ENCODE assay signal across 12 cellular contexts in the genomic region with DNA sequence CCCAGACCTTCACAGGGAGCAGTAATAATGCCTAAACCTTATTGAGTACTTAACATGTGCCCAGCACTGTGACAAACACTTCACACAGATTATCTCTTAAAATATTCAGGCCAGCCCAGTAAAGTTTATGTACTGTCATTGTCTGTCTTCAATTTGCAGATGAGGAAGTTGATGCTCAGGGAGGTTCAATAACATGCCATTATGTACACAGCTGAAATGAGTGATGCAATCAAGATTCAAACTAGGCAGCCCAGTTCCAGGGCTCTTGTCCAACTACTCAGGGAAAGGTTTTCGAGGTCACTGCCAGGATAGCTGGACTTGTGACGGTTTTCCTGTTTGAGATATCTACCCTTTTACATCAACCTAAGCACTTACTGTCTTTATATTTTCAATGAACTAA. TPM values are rescaled to one million over a fixed set of nuclear protein-coding genes. Genes with fewer than 3 reads are reported as not detected.
A peak's percentile ranks its signal among the peaks of the same experiment; 100 is the strongest.
DNase-seq lines count a peak whose midpoint lies in the region; ATAC-seq and TF ChIP-seq lines count a peak whose summit lies in the region.
"Had no signal": no experiment of that assay in that cellular context is flagged by ENCODE, and none has a peak within 500 bp of the region (broad histone marks: within the 10 kb centered on the region; RNA-seq: fewer than 3 reads in every experiment).

No MANE protein-coding gene starts in this region.

- H3K36me3 ChIP-seq in HEK293 (ENCODE audit: control insufficient read depth in 2 of 2, insufficient read depth in 1 of 2, low read length in 2 of 2) (no peaks in the 10 kb centered on the region), colonic mucosa (no peaks in the 10 kb centered on the region), prostate gland (no peaks in the 10 kb centered on the region)

- POLR2A ChIA-PET in HEK293 (lab: Yijun Ruan, JAX), result no interaction called here

- intact Hi-C loops in colonic mucosa (cut with DNase I), result no loop called here
- intact Hi-C loops in prostate gland (cut with DNase I), result no loop called here

- DNase-seq in NCI-H345 (lab: John Stamatoyannopoulos, UW) (peak; percentile 72), colonic mucosa (peak; percentile 20), prostate gland (ENCODE audit: low spot score) (peak; percentile 41)
- DNase-seq in activated naive CD4-positive, alpha-beta T cell treated with Interleukin-2 at 50 U/mL for 16 hours, result no peak
- DNase-seq: activated gamma-delta T cell treated with Interleukin-2 at 50 U/mL for 16 hours; effector CD8-positive, alpha-beta T cell; kidney glomerular epithelial cell; stimulated activated naive CD4-positive, alpha-beta T cell had no signal

- H3K4me3 ChIP-seq in HEK293 (ENCODE audit: low read depth, low read length) (no peak overlapping the region), colonic mucosa (no peak overlapping the region), prostate gland (no peak overlapping the region)

- no peak for TF ChIP-seq POLR2A in prostate gland (IDR thresholded peaks at IDR 0.05)

- CTCF ChIA-PET in HEK293 (lab: Yijun Ruan, JAX), result interaction anchor here (1.4 kb wide), 1 partner anchor 46 kb away, joined by 3 read pairs; no protein-coding TSS in a partner anchor

- H3K27me3 ChIP-seq in colonic mucosa, result no peaks in the 10 kb centered on the region
- no peaks in the 10 kb centered on the region for H3K27me3 ChIP-seq in prostate gland (replicated peaks; ENCODE audit: insufficient read depth)

- WGBS in prostate gland, result 37% methylated on average over 2 of the region's 2 CpGs

- TF ChIP-seq CTCF in HEK293 (tag by site-specific recombination; IDR thresholded peaks at IDR 0.05) (no peak), colonic mucosa (IDR thresholded peaks at IDR 0.05) (no peak), prostate gland (IDR thresholded peaks at IDR 0.05) (no peak)

- no peaks in the 10 kb centered on the region for H3K9me3 ChIP-seq in HEK293 (ENCODE audit: control insufficient read depth, insufficient read depth, low read depth, low read length)
- no peaks in the 10 kb centered on the region for H3K9me3 ChIP-seq in colonic mucosa
- H3K9me3 ChIP-seq in prostate gland, result no peaks in the 10 kb centered on the region

- ATAC-seq in HG02870 (IDR thresholded peaks at IDR 0.05; ENCODE audit: unreplicated experiment) (no peak), HG03460 (IDR thresholded peaks at IDR 0.05; ENCODE audit: unreplicated experiment) (no peak), GM19463 (IDR thresholded peaks at IDR 0.05; ENCODE audit: unreplicated experiment) (no peak)

- peaks cover 54% of the 10 kb centered on the region for H3K4me1 ChIP-seq in HEK293 (ENCODE audit: control insufficient read depth, insufficient read depth, low read length)
- H3K4me1 ChIP-seq in colonic mucosa, result no peaks in the 10 kb centered on the region
- H3K4me1 ChIP-seq in prostate gland (replicated peaks), result no peaks in the 10 kb centered on the region

- H3K9ac ChIP-seq in colonic mucosa (ENCODE audit: low read depth in 2 of 2, low read length in 2 of 2), result no peak overlapping the region

- H3K27ac ChIP-seq in HEK293 (ENCODE audit: extremely low read depth, low read depth, low read length), result peak overlapping the region; percentile 29; the same call in 1 of the 2 replicates
- no peak overlapping the region for H3K27ac ChIP-seq in colonic mucosa
- H3K27ac ChIP-seq in prostate gland, result no peak overlapping the region

TF ChIP-seq in HEK293, 187 proteins besides CTCF, POLR2A, EP300 and RAD21 (continues in another document):
- TF ChIP-seq SP7 (tag by site-specific recombination; IDR thresholded peaks at IDR 0.05), result peak; percentile 55; the same call in 1 of the 2 replicates
- TF ChIP-seq, protein P1, sequence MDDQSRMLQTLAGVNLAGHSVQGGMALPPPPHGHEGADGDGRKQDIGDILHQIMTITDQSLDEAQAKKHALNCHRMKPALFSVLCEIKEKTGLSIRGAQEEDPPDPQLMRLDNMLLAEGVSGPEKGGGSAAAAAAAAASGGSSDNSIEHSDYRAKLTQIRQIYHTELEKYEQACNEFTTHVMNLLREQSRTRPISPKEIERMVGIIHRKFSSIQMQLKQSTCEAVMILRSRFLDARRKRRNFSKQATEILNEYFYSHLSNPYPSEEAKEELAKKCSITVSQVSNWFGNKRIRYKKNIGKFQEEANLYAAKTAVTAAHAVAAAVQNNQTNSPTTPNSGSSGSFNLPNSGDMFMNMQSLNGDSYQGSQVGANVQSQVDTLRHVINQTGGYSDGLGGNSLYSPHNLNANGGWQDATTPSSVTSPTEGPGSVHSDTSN (CRISPR knock-in tag; IDR thresholded peaks at IDR 0.05), result no peak
- TF ChIP-seq, protein P2, sequence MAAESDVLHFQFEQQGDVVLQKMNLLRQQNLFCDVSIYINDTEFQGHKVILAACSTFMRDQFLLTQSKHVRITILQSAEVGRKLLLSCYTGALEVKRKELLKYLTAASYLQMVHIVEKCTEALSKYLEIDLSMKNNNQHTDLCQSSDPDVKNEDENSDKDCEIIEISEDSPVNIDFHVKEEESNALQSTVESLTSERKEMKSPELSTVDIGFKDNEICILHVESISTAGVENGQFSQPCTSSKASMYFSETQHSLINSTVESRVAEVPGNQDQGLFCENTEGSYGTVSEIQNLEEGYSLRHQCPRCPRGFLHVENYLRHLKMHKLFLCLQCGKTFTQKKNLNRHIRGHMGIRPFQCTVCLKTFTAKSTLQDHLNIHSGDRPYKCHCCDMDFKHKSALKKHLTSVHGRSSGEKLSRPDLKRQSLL (tag by site-specific recombination; IDR thresholded peaks at IDR 0.05), result no peak
- TF ChIP-seq ZNF416 (tag by site-specific recombination; IDR thresholded peaks at IDR 0.05), result no peak
- TF ChIP-seq IKZF3 (tag by site-specific recombination; IDR thresholded peaks at IDR 0.05), result peak; percentile 36; the same call in 1 of the 2 replicates
- no peak for TF ChIP-seq ZNF10 (tag by site-specific recombination; IDR thresholded peaks at IDR 0.05)
- TF ChIP-seq WT1 (tag by site-specific recombination; IDR thresholded peaks at IDR 0.05), result 0 out of 2 replicates have a peak, but pooled peaks have one; percentile 42
- TF ChIP-seq ZBTB48 (tag by site-specific recombination; IDR thresholded peaks at IDR 0.05), result peak; percentile 67; the same call in 1 of the 2 replicates
- TF ChIP-seq ZNF585B (tag by site-specific recombination; IDR thresholded peaks at IDR 0.05), result no peak
- TF ChIP-seq PRDM1 (tag by site-specific recombination; IDR thresholded peaks at IDR 0.05), result no peak
- 0 out of 2 replicates have a peak, but pooled peaks have one; percentile 54 for TF ChIP-seq ZNF629 (tag by site-specific recombination; IDR thresholded peaks at IDR 0.05)
- no peak for TF ChIP-seq GLI4 (tag by site-specific recombination; IDR thresholded peaks at IDR 0.05)
- TF ChIP-seq ZNF214 (tag by site-specific recombination; IDR thresholded peaks at IDR 0.05; ENCODE audit: borderline replicate concordance), result no peak
- TF ChIP-seq, protein P3, sequence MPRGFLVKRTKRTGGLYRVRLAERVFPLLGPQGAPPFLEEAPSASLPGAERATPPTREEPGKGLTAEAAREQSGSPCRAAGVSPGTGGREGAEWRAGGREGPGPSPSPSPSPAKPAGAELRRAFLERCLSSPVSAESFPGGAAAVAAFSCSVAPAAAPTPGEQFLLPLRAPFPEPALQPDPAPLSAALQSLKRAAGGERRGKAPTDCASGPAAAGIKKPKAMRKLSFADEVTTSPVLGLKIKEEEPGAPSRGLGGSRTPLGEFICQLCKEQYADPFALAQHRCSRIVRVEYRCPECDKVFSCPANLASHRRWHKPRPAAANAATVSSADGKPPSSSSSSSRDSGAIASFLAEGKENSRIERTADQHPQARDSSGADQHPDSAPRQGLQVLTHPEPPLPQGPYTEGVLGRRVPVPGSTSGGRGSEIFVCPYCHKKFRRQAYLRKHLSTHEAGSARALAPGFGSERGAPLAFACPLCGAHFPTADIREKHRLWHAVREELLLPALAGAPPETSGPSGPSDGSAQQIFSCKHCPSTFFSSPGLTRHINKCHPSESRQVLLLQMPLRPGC (tag by site-specific recombination; IDR thresholded peaks at IDR 0.05), result no peak
- no peak for TF ChIP-seq ZNF701 (tag by site-specific recombination; IDR thresholded peaks at IDR 0.05)
- TF ChIP-seq TCF7L2 (IDR thresholded peaks at IDR 0.05; ENCODE audit: borderline replicate concordance, low read depth, low read length), result no peak
- no peak for TF ChIP-seq SALL2 (tag by site-specific recombination; IDR thresholded peaks at IDR 0.05; ENCODE audit: borderline replicate concordance)
- no peak for TF ChIP-seq ZBTB21 (tag by site-specific recombination; IDR thresholded peaks at IDR 0.05)
- TF ChIP-seq, protein P4, sequence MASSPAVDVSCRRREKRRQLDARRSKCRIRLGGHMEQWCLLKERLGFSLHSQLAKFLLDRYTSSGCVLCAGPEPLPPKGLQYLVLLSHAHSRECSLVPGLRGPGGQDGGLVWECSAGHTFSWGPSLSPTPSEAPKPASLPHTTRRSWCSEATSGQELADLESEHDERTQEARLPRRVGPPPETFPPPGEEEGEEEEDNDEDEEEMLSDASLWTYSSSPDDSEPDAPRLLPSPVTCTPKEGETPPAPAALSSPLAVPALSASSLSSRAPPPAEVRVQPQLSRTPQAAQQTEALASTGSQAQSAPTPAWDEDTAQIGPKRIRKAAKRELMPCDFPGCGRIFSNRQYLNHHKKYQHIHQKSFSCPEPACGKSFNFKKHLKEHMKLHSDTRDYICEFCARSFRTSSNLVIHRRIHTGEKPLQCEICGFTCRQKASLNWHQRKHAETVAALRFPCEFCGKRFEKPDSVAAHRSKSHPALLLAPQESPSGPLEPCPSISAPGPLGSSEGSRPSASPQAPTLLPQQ (tag by site-specific recombination; IDR thresholded peaks at IDR 0.05), result no peak
- TF ChIP-seq ZFP3 (tag by site-specific recombination; IDR thresholded peaks at IDR 0.05; ENCODE audit: low read depth), result no peak
- TF ChIP-seq, protein P5, sequence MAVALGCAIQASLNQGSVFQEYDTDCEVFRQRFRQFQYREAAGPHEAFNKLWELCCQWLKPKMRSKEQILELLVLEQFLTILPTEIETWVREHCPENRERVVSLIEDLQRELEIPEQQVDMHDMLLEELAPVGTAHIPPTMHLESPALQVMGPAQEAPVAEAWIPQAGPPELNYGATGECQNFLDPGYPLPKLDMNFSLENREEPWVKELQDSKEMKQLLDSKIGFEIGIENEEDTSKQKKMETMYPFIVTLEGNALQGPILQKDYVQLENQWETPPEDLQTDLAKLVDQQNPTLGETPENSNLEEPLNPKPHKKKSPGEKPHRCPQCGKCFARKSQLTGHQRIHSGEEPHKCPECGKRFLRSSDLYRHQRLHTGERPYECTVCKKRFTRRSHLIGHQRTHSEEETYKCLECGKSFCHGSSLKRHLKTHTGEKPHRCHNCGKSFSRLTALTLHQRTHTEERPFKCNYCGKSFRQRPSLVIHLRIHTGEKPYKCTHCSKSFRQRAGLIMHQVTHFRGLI (tag by site-specific recombination; IDR thresholded peaks at IDR 0.05), result no peak
- peak; percentile 59; the same call in 1 of the 2 replicates for TF ChIP-seq ZBTB20 (tag by site-specific recombination; IDR thresholded peaks at IDR 0.05)
- peak; percentile 51 for TF ChIP-seq ZEB2 (tag by site-specific recombination; IDR thresholded peaks at IDR 0.05)
- no peak for TF ChIP-seq ZNF175 (tag by site-specific recombination; IDR thresholded peaks at IDR 0.05)

RNA-seq across cellular contexts. Expression of a gene that starts 56.1 kb away (rescaled TPM):
- total RNA-seq in colonic mucosa (10 to 100 TPM; 39.8 to 42.3 TPM), prostate gland (10 to 100 TPM; 25.0 to 55.2 TPM)
